9 cellular contexts compared by ENCODE assay signal in genomic region chr19:2282062-2282861, GRCh38. TPM values are rescaled to one million over a fixed set of nuclear protein-coding genes. Genes with fewer than 3 reads are reported as not detected.
A peak's percentile ranks its signal among the peaks of the same experiment; 100 is the strongest.
DNase-seq lines count a peak whose midpoint lies in the region; ATAC-seq and TF ChIP-seq lines count a peak whose summit lies in the region.
"Had no signal": no experiment of that assay in that cellular context is flagged by ENCODE, and none has a peak within 500 bp of the region (broad histone marks: within the 10 kb centered on the region; RNA-seq: fewer than 3 reads in every experiment).

TSS of gene PEAK3 (minus strand) at chr19:2282175. CDS start at chr19:2280931, 1,244 bp downstream.

- H3K4me3 ChIP-seq in esophagus muscularis mucosa (peak within 1 kb of the TSS; percentile 47 to 56 (median 48)), muscle layer of duodenum (ENCODE audit: low read depth in 1 of 2, low read length in 2 of 2) (peak within 1 kb of the TSS; percentile 16 to 46)
- H3K4me3 ChIP-seq: SK-N-MC had no signal

- ATAC-seq in HG02623 (IDR thresholded peaks at IDR 0.05; ENCODE audit: unreplicated experiment) (no peak), foreskin keratinocyte (no peak), HG03159 (IDR thresholded peaks at IDR 0.05; ENCODE audit: unreplicated experiment) (no peak)

- TF ChIP-seq EP300 in esophagus muscularis mucosa (IDR thresholded peaks at IDR 0.05), result no peak

- intact Hi-C loops in esophagus muscularis mucosa (cut with DNase I), result no loop called here

- H3K27me3 ChIP-seq in esophagus muscularis mucosa (no peaks in the 10 kb centered on the region), muscle layer of duodenum (ENCODE audit: low read depth, low read length) (no peaks in the 10 kb centered on the region), foreskin keratinocyte (peaks cover 29% of the 10 kb centered on the region)

- in situ Hi-C loops in GM13976 (cut with MboI; ENCODE audit: low sequenced_read_pairs, unreplicated experiment), result no loop called here

- no peak for TF ChIP-seq POLR2A in esophagus muscularis mucosa (IDR thresholded peaks at IDR 0.05; ENCODE audit: low read depth)

- H3K4me1 ChIP-seq in esophagus muscularis mucosa (peaks cover 9 to 26% (median 16%) of the 10 kb centered on the region in 4 donors), muscle layer of duodenum (ENCODE audit: control insufficient read depth in 1 of 2, insufficient read depth in 2 of 2, low read length in 2 of 2) (peaks cover 0 to 8% of the 10 kb centered on the region in 2 donors), foreskin keratinocyte (no peaks in the 10 kb centered on the region)

- no peak for TF ChIP-seq CTCF in GM13976 (IDR thresholded peaks at IDR 0.05; ENCODE audit: borderline replicate concordance, control extremely low read depth, extremely low read depth, insufficient read depth, missing control alignments)
- TF ChIP-seq CTCF in esophagus muscularis mucosa (IDR thresholded peaks at IDR 0.05), result no peak
- TF ChIP-seq CTCF in foreskin keratinocyte (conservative IDR thresholded peaks at IDR 0.05), result no peak

- H3K9me3 ChIP-seq in esophagus muscularis mucosa (no peaks in the 10 kb centered on the region), muscle layer of duodenum (ENCODE audit: control insufficient read depth in 1 of 2, low read length in 2 of 2) (no peaks in the 10 kb centered on the region)

- no peaks in the 10 kb centered on the region for H3K36me3 ChIP-seq in esophagus muscularis mucosa
- no peaks in the 10 kb centered on the region for H3K36me3 ChIP-seq in muscle layer of duodenum (ENCODE audit: control insufficient read depth in 1 of 2, insufficient read depth in 2 of 2, low read length in 2 of 2)

- WGBS in esophagus muscularis mucosa, result 10% methylated on average over 26 of the region's 41 CpGs

- DNase-seq in GM13976 (ENCODE audit: low spot score) (peak; percentile 75), RPMI7951 (ENCODE audit: low read depth) (peak; percentile 72), esophagus muscularis mucosa (ENCODE audit: extremely low spot score) (peak; percentile 96), foreskin keratinocyte (no peak), NCI-H2171 treated with DMSO at 0.1 percent for 48 hours (lab: John Stamatoyannopoulos, UW) (no peak)

- H3K27ac ChIP-seq in esophagus muscularis mucosa (replicated peaks in 1 of 4) (peak within 1 kb of the TSS in 3 of 4 donors; percentile 28 to 47 (median 44)), muscle layer of duodenum (ENCODE audit: low read length) (no peak within 1 kb of the TSS), foreskin keratinocyte (no peak within 1 kb of the TSS)
- H3K27ac ChIP-seq: SK-N-MC had no signal

RNA-seq across cellular contexts. Expression of gene PEAK3, which starts in this region (rescaled TPM):
- 0.20 and 0.24 TPM in 2 replicates for total RNA-seq in RPMI7951 (2014; rRNA removed; shearing (Covaris generic))
- total RNA-seq in esophagus muscularis mucosa (1 to 10 TPM in 3 of 4 donors, under 1 TPM in 1; 0.78 to 2.3 (median 1.3) TPM), foreskin keratinocyte (not detected in 2 replicates)
- not detected in 2 replicates for polyA plus RNA-seq in foreskin keratinocyte

Comparison
In these comparisons a context has a peak if more than half of its experiments do, and no peak if none do; other contexts are left out.
1. Peak in DNase-seq in RPMI7951; RNA of the gene not detected or under 1 TPM.
2. DNase-seq: peak in GM13976 (single experiment) and esophagus muscularis mucosa (single experiment); none in foreskin keratinocyte (0 of 2) and NCI-H2171 treated with DMSO at 0.1 percent for 48 hours (single experiment).
3. H3K27ac ChIP-seq: peak in esophagus muscularis mucosa (3 of 4); none in muscle layer of duodenum (single experiment) and foreskin keratinocyte (single experiment).